Comparison of ENCODE assay signal across 1 cellular context in genomic region chr3:125150525-125151436, GRCh38.
TF ChIP-seq lines count a peak whose summit lies in the region.

No MANE protein-coding gene starts in this region.

TF ChIP-seq in IMR-90, 13 proteins besides CTCF, POLR2A, EP300 and RAD21:
- TF ChIP-seq, protein P1, sequence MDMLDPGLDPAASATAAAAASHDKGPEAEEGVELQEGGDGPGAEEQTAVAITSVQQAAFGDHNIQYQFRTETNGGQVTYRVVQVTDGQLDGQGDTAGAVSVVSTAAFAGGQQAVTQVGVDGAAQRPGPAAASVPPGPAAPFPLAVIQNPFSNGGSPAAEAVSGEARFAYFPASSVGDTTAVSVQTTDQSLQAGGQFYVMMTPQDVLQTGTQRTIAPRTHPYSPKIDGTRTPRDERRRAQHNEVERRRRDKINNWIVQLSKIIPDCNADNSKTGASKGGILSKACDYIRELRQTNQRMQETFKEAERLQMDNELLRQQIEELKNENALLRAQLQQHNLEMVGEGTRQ (IDR thresholded peaks at IDR 0.05; ENCODE audit: low read depth, low read length) = no peak
- TF ChIP-seq MAFK (IDR thresholded peaks at IDR 0.05; ENCODE audit: low read depth, low read length) (no peak), SMC3 (IDR thresholded peaks at IDR 0.05; ENCODE audit: low read depth, low read length) (no peak), NFE2L2 (IDR thresholded peaks at IDR 0.05; ENCODE audit: low read depth, low read length) (no peak), RCOR1 (IDR thresholded peaks at IDR 0.05; ENCODE audit: insufficient replicate concordance, low read length) (no peak), FOS (IDR thresholded peaks at IDR 0.05; ENCODE audit: low read depth, low read length) (no peak), CEBPB (IDR thresholded peaks at IDR 0.05; ENCODE audit: low read depth, low read length) (no peak), CHD1 (IDR thresholded peaks at IDR 0.05; ENCODE audit: low read depth, low read length) (no peak), BHLHE40 (IDR thresholded peaks at IDR 0.05; ENCODE audit: low read depth, low read length) (no peak), MAZ (IDR thresholded peaks at IDR 0.05; ENCODE audit: borderline replicate concordance, low read depth, low read length) (no peak), MXI1 (IDR thresholded peaks at IDR 0.05; ENCODE audit: borderline replicate concordance, low read depth, low read length) (no peak), RFX5 (IDR thresholded peaks at IDR 0.05; ENCODE audit: low read depth, low read length) (no peak)
- TF ChIP-seq, protein P2, sequence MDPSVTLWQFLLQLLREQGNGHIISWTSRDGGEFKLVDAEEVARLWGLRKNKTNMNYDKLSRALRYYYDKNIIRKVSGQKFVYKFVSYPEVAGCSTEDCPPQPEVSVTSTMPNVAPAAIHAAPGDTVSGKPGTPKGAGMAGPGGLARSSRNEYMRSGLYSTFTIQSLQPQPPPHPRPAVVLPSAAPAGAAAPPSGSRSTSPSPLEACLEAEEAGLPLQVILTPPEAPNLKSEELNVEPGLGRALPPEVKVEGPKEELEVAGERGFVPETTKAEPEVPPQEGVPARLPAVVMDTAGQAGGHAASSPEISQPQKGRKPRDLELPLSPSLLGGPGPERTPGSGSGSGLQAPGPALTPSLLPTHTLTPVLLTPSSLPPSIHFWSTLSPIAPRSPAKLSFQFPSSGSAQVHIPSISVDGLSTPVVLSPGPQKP (IDR thresholded peaks at IDR 0.05; ENCODE audit: borderline replicate concordance, low read depth, low read length) = no peak
TF ChIP-seq in IMR-90: peak in this region for 0.
